ENCODE assay signal across 8 cellular contexts in the genomic region with DNA sequence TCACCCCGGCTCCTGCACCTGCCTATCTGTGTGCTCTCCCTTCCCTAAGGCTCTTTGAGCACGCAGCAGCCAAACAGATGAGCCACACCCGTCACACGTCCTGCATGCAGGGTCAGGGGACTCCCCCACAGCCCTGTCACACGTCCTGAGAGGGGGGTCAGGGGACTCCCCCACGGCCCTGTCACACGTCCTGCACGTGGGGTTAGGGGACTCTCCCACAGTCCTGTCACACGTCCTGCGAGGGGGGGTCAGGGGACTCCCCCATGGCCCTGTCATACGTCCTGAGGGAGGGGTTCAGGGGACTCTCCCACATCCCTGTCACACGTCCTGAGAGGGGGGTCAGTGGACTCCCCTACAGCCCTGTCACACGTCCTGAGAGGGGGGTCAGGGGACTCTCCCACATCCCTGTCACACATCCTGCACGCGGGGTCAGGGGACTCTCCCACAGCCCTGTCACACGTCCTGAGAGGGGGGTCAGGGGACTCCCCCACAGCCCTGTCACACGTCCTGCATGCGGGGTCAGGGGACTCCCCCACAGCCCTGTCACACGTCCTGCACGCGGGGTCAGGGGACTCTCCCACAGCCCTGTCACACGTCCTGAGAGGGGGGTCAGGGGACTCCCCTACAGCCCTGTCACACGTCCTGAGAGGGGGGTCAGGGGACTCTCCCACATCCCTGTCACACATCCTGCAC.
DNase-seq lines count a peak whose midpoint lies in the region; ATAC-seq and TF ChIP-seq lines count a peak whose summit lies in the region.
"Not testable (repeated sequence)": the region's sequence is repeated elsewhere in the genome, so short reads cannot be mapped to it uniquely, and the experiment has no call there.

No MANE protein-coding gene starts in this region.

- H3K27me3 ChIP-seq in CD4-positive, alpha-beta memory T cell (ENCODE audit: insufficient read depth, low read length); OCI-LY3 (ENCODE audit: low read depth, low read length): not testable (repeated sequence)

- H3K4me1 ChIP-seq in CD4-positive, alpha-beta memory T cell (ENCODE audit: insufficient read depth, low read length): not testable (repeated sequence)
- peaks cover 34% of the 10 kb centered on the region for H3K4me1 ChIP-seq in OCI-LY3 (ENCODE audit: low read length)

- H2AFZ ChIP-seq in OCI-LY3 (ENCODE audit: low read depth, low read length): not testable (repeated sequence)

- H3K4me2 ChIP-seq in OCI-LY3 (ENCODE audit: low read length): not testable (repeated sequence)

- CTCF ChIA-PET in CD4-positive, alpha-beta memory T cell (lab: Charles Lee; ENCODE audit: partially characterized antibody): not testable (repeated sequence)
- CTCF ChIA-PET in MCF 10A (lab: Yijun Ruan, JAX): interaction anchor here (0.7 kb wide), 1 partner anchor 769 kb away, joined by 4 read pairs; no protein-coding TSS in a partner anchor

- not testable (repeated sequence) for H3K27ac ChIP-seq in CD4-positive, alpha-beta memory T cell (ENCODE audit: low read depth, low read length)
- peak overlapping the region; percentile 93 for H3K27ac ChIP-seq in OCI-LY3 (ENCODE audit: low read length)

- POLR2A ChIA-PET in CD4-positive, alpha-beta memory T cell (lab: Charles Lee; ENCODE audit: partially characterized antibody): not testable (repeated sequence)
- POLR2A ChIA-PET in MCF 10A (lab: Yijun Ruan, JAX): interaction anchor here (2.8 kb wide), 1 partner anchor 27 kb away, joined by 22 read pairs; no protein-coding TSS in a partner anchor

- not testable (repeated sequence) for H3K9me3 ChIP-seq in CD4-positive, alpha-beta memory T cell (ENCODE audit: control insufficient read depth in 1 of 2, low read length in 2 of 2); OCI-LY3 (ENCODE audit: insufficient read depth, low read length)

- H3K27ac Mint-ChIP-seq in CD4-positive, alpha-beta memory T cell: peak overlapping the region in 5 of 7 donors; percentile 35 to 86 (median 72)
- H3K27ac Mint-ChIP-seq in activated T-cell treated with anti-CD3 and anti-CD28 coated beads, Interleukin-2, amount 50 U/mL, for 72 hours; memory B cell: not testable (repeated sequence)
- peak overlapping the region; percentile 95 for H3K27ac Mint-ChIP-seq in MCF 10A (ENCODE audit: low read depth, unreplicated experiment)
- H3K27ac Mint-ChIP-seq in stimulated activated effector memory CD8-positive, alpha-beta T cell treated with anti-CD3 and anti-CD28 coated beads, Interleukin-12 subunit alpha, Interleukin-12 subunit beta, amount 100 ng/mL, for 72 hours: peak overlapping the region; percentile 87

- peak; percentile 25 to 76 (median 37) for DNase-seq in CD4-positive, alpha-beta memory T cell
- peak; percentile 36 for DNase-seq in activated CD4-positive, alpha-beta T cell treated with anti-CD3 and anti-CD28 coated beads for 48 hours
- peak; percentile 42 to 43 for DNase-seq in activated T-cell treated with anti-CD3 and anti-CD28 coated beads, Interleukin-2, amount 50 U/mL, for 72 hours
- peak; percentile 41 for DNase-seq in MCF 10A (ENCODE audit: unreplicated experiment)
- not testable (repeated sequence) for DNase-seq in memory B cell (ENCODE audit: low spot score in 2 of 2)
- DNase-seq in stimulated activated CD4-positive, alpha-beta T cell treated with anti-CD3 and anti-CD28 coated beads, Interleukin-1b, Interleukin-23, amount 100 ng/mL, for 24 hours (ENCODE audit: low read depth in 4 of 4, low spot score in 1 of 4): peak in 3 of 4 experiments; percentile 3 to 21 (median 9)
- DNase-seq in stimulated activated effector memory CD8-positive, alpha-beta T cell treated with anti-CD3 and anti-CD28 coated beads, Interleukin-12 subunit alpha, Interleukin-12 subunit beta, amount 100 ng/mL, for 72 hours (ENCODE audit: low spot score in 2 of 2): peak in 1 of 2 donors; percentile 17

- H3K9ac ChIP-seq in OCI-LY3 (ENCODE audit: low read length): not testable (repeated sequence)

- peaks cover 0 to 23% (median 8%) of the 10 kb centered on the region in 8 donors for H3K9me3 Mint-ChIP-seq in CD4-positive, alpha-beta memory T cell
- not testable (repeated sequence) for H3K9me3 Mint-ChIP-seq in activated T-cell treated with anti-CD3 and anti-CD28 coated beads, Interleukin-2, amount 50 U/mL, for 72 hours; MCF 10A (ENCODE audit: unreplicated experiment); memory B cell; stimulated activated effector memory CD8-positive, alpha-beta T cell treated with anti-CD3 and anti-CD28 coated beads, Interleukin-12 subunit alpha, Interleukin-12 subunit beta, amount 100 ng/mL, for 72 hours

- not testable (repeated sequence) for H3K79me2 ChIP-seq in OCI-LY3 (ENCODE audit: low read length)

- BruUV-seq in MCF 10A (replicated peaks; lab: Mats Ljungman, UMichigan): not testable (repeated sequence)

- not testable (repeated sequence) for H4K20me1 ChIP-seq in OCI-LY3 (ENCODE audit: insufficient read depth, low read length)

- intact Hi-C loops in CD4-positive, alpha-beta memory T cell (cut with micrococcal nuclease); MCF 10A (cut with micrococcal nuclease): not testable (repeated sequence)

- H3K36me3 Mint-ChIP-seq in CD4-positive, alpha-beta memory T cell; activated T-cell treated with anti-CD3 and anti-CD28 coated beads, Interleukin-2, amount 50 U/mL, for 72 hours (ENCODE audit: insufficient read depth in 2 of 2); memory B cell; stimulated activated effector memory CD8-positive, alpha-beta T cell treated with anti-CD3 and anti-CD28 coated beads, Interleukin-12 subunit alpha, Interleukin-12 subunit beta, amount 100 ng/mL, for 72 hours: not testable (repeated sequence)
- peaks cover 12% of the 10 kb centered on the region for H3K36me3 Mint-ChIP-seq in MCF 10A (ENCODE audit: insufficient read depth, unreplicated experiment)

- peak; percentile 59 to 78 for ATAC-seq in activated T-cell treated with anti-CD3 and anti-CD28 coated beads, Interleukin-2, amount 50 U/mL, for 72 hours (replicated peaks in 1 of 2)
- ATAC-seq in memory B cell (ENCODE audit: low read depth): peak; percentile 35
- ATAC-seq in stimulated activated effector memory CD8-positive, alpha-beta T cell treated with anti-CD3 and anti-CD28 coated beads, Interleukin-12 subunit alpha, Interleukin-12 subunit beta, amount 100 ng/mL, for 72 hours: peak; percentile 74

- TF ChIP-seq CTCF in OCI-LY3 (IDR thresholded peaks at IDR 0.05; ENCODE audit: low read depth, low read length); MCF 10A (IDR thresholded peaks at IDR 0.05; ENCODE audit: unreplicated experiment): not testable (repeated sequence)

- H3K27me3 Mint-ChIP-seq in CD4-positive, alpha-beta memory T cell; activated T-cell treated with anti-CD3 and anti-CD28 coated beads, Interleukin-2, amount 50 U/mL, for 72 hours (ENCODE audit: low read depth); memory B cell: not testable (repeated sequence)
- peaks cover 16% of the 10 kb centered on the region for H3K27me3 Mint-ChIP-seq in MCF 10A (ENCODE audit: insufficient read depth, unreplicated experiment)

- H3K4me3 Mint-ChIP-seq in CD4-positive, alpha-beta memory T cell; activated T-cell treated with anti-CD3 and anti-CD28 coated beads, Interleukin-2, amount 50 U/mL, for 72 hours; MCF 10A (ENCODE audit: unreplicated experiment); memory B cell: not testable (repeated sequence)
- H3K4me3 Mint-ChIP-seq in stimulated activated effector memory CD8-positive, alpha-beta T cell treated with anti-CD3 and anti-CD28 coated beads, Interleukin-12 subunit alpha, Interleukin-12 subunit beta, amount 100 ng/mL, for 72 hours: peak overlapping the region; percentile 53

- not testable (repeated sequence) for H3K4me3 ChIP-seq in CD4-positive, alpha-beta memory T cell (ENCODE audit: low read length in 2 of 2); OCI-LY3 (ENCODE audit: low read length)

- not testable (repeated sequence) for H3K36me3 ChIP-seq in CD4-positive, alpha-beta memory T cell (ENCODE audit: insufficient read depth, low read length); OCI-LY3 (replicated peaks; ENCODE audit: low read depth, low read length)

- H3K4me1 Mint-ChIP-seq in CD4-positive, alpha-beta memory T cell: peaks cover 4 to 12% (median 6%) of the 10 kb centered on the region in 4 donors
- not testable (repeated sequence) for H3K4me1 Mint-ChIP-seq in activated T-cell treated with anti-CD3 and anti-CD28 coated beads, Interleukin-2, amount 50 U/mL, for 72 hours (ENCODE audit: low read depth); memory B cell
- peaks cover 39% of the 10 kb centered on the region for H3K4me1 Mint-ChIP-seq in MCF 10A (ENCODE audit: insufficient read depth, unreplicated experiment)
- H3K4me1 Mint-ChIP-seq in stimulated activated effector memory CD8-positive, alpha-beta T cell treated with anti-CD3 and anti-CD28 coated beads, Interleukin-12 subunit alpha, Interleukin-12 subunit beta, amount 100 ng/mL, for 72 hours: peaks cover 26% of the 10 kb centered on the region
